Comparison of ENCODE assay signal across 8 cellular contexts in genomic region chr17:5418858-5419355, GRCh38. TPM values are rescaled to one million over a fixed set of nuclear protein-coding genes. Genes with fewer than 3 reads are reported as not detected.
DNase-seq lines count a peak whose midpoint lies in the region; ATAC-seq and TF ChIP-seq lines count a peak whose summit lies in the region.

No MANE protein-coding gene starts in this region.

- H3K9me3 ChIP-seq in OCI-LY7 (ENCODE audit: low read length): no peaks in the 10 kb centered on the region
- H3K9me3 ChIP-seq in left ventricle myocardium inferior (replicated peaks): no peaks in the 10 kb centered on the region
- no peaks in the 10 kb centered on the region for H3K9me3 ChIP-seq in skeletal muscle satellite cell (replicated peaks; ENCODE audit: low read length)

- H3K4me3 ChIP-seq in OCI-LY7 (ENCODE audit: low read depth, low read length, poor library complexity, severe bottlenecking) (peak overlapping the region; percentile 88), left ventricle myocardium inferior (peak overlapping the region; percentile 96), skeletal muscle satellite cell (ENCODE audit: low read length) (peak overlapping the region; percentile 89)

- peak; percentile 26 for ATAC-seq in HG03025 (IDR thresholded peaks at IDR 0.05; ENCODE audit: low FRiP score, unreplicated experiment)

- peak; percentile 34 for DNase-seq in NCI-H1092 treated with DMSO at 0.1 percent for 48 hours (lab: John Stamatoyannopoulos, UW)
- DNase-seq in NCI-H1092 (lab: John Stamatoyannopoulos, UW): no peak
- peak; percentile 96 for DNase-seq in OCI-LY7 (ENCODE audit: low spot score)
- DNase-seq in activated naive CD4-positive, alpha-beta T cell treated with anti-CD3 and anti-CD28 coated beads, Interleukin-2, amount 50 U/mL, for 16 hours: peak; percentile 69
- DNase-seq in left ventricle myocardium inferior: no peak
- DNase-seq in occipital lobe (lab: John Stamatoyannopoulos, UW): no peak

- peaks cover 31% of the 10 kb centered on the region for H3K4me1 ChIP-seq in OCI-LY7 (ENCODE audit: insufficient read depth, low read length, poor library complexity, severe bottlenecking)
- H3K4me1 ChIP-seq in left ventricle myocardium inferior: peaks cover 67% of the 10 kb centered on the region
- H3K4me1 ChIP-seq in skeletal muscle satellite cell (ENCODE audit: control insufficient read depth, insufficient read depth, low read length): peaks cover 29% of the 10 kb centered on the region

- POLR2A ChIA-PET in OCI-LY7 (lab: Charles Lee): interaction anchor here (0.7 to 1.0 kb wide), 5 partner anchors 10 to 135 kb away, joined by 3 to 4 read pairs (median 4); partner anchors contain the start of gene C1QBP

- H3K27me3 ChIP-seq in left ventricle myocardium inferior (ENCODE audit: low read depth): no peaks in the 10 kb centered on the region
- H3K27me3 ChIP-seq in skeletal muscle satellite cell (ENCODE audit: control insufficient read depth, insufficient read depth, low read length): no peaks in the 10 kb centered on the region

- H3K9me2 ChIP-seq in OCI-LY7 (ENCODE audit: insufficient read depth, low read length): no peaks in the 10 kb centered on the region

- peaks cover 14% of the 10 kb centered on the region for H4K20me1 ChIP-seq in OCI-LY7 (ENCODE audit: insufficient read depth, low read length)

- H2AFZ ChIP-seq in OCI-LY7 (ENCODE audit: low read length): peak overlapping the region; percentile 46; the same call in 1 of the 2 replicates

- H3K4me2 ChIP-seq in OCI-LY7 (ENCODE audit: low read length) (peak overlapping the region; percentile 83), skeletal muscle satellite cell (ENCODE audit: low read length) (peak overlapping the region; percentile 79)

- H3K79me2 ChIP-seq in OCI-LY7 (ENCODE audit: insufficient read depth, low read depth, low read length): peaks cover 79% of the 10 kb centered on the region

- intact Hi-C loops in OCI-LY7 (cut with micrococcal nuclease; ENCODE audit: unreplicated experiment): loop anchor here (1.0 to 5.0 kb wide), 6 partner anchors 20 to 228 kb away; partner anchors contain the start of genes C1QBP, DERL2, DHX33 and MIS12
- intact Hi-C loops in left ventricle myocardium inferior (cut with micrococcal nuclease): no loop called here

- H3K36me3 ChIP-seq in OCI-LY7 (ENCODE audit: insufficient read depth, low read length) (peaks cover 71% of the 10 kb centered on the region), left ventricle myocardium inferior (peaks cover 64% of the 10 kb centered on the region), skeletal muscle satellite cell (ENCODE audit: insufficient read depth, low read length) (peaks cover 13% of the 10 kb centered on the region)

- TSS peak; percentile 85 for BruUV-seq in OCI-LY7 (replicated peaks; lab: Mats Ljungman, UMichigan)

- peak overlapping the region; percentile 96 for H3K27ac ChIP-seq in OCI-LY7 (ENCODE audit: low read depth, low read length, poor library complexity, severe bottlenecking)
- peak overlapping the region; percentile 90 for H3K27ac ChIP-seq in left ventricle myocardium inferior (replicated peaks)

- TF ChIP-seq CTCF in OCI-LY7 (conservative IDR thresholded peaks at IDR 0.05; ENCODE audit: low read length) (no peak), left ventricle myocardium inferior (IDR thresholded peaks at IDR 0.05; ENCODE audit: borderline replicate concordance) (no peak)

- CTCF ChIA-PET in OCI-LY7 (lab: Charles Lee; ENCODE audit: unreplicated experiment): interaction anchor here (0.7 to 1.0 kb wide), 2 partner anchors 20 to 44 kb away, joined by 4 read pairs; partner anchors contain the start of gene C1QBP

- peak overlapping the region; percentile 89 for H3K9ac ChIP-seq in skeletal muscle satellite cell (ENCODE audit: low read depth, low read length)

RNA-seq across cellular contexts. Expression of gene NUP88, which starts 0.6 kb away (rescaled TPM):
- total RNA-seq in OCI-LY7 (2014; rRNA removed; shearing (Covaris generic)): 214 and 238 TPM in 2 replicates
- total RNA-seq in OCI-LY7 (2022): 262 and 267 TPM in 2 replicates
- 37.3 TPM for total RNA-seq in left ventricle myocardium inferior
- 74.0 and 109 TPM in 2 replicates for total RNA-seq in skeletal muscle satellite cell (2012; rRNA removed)
- 73.5 TPM for total RNA-seq in occipital lobe

RNA-seq across cellular contexts. Expression of gene RPAIN, which starts 1.1 kb away (rescaled TPM):
- total RNA-seq in OCI-LY7 (2014; rRNA removed; shearing (Covaris generic)): 86.3 and 99.6 TPM in 2 replicates
- 88.9 and 108 TPM in 2 replicates for total RNA-seq in OCI-LY7 (2022)
- 28.4 TPM for total RNA-seq in left ventricle myocardium inferior
- total RNA-seq in skeletal muscle satellite cell (2012; rRNA removed): 20.0 and 21.4 TPM in 2 replicates
- total RNA-seq in occipital lobe: 84.5 TPM

RNA-seq across cellular contexts. Expression of gene C1QBP, which starts 20.0 kb away (rescaled TPM):
- 257 and 260 TPM in 2 replicates for total RNA-seq in OCI-LY7 (2014; rRNA removed; shearing (Covaris generic))
- 264 and 322 TPM in 2 replicates for total RNA-seq in OCI-LY7 (2022)
- total RNA-seq in left ventricle myocardium inferior: 124 TPM
- total RNA-seq in skeletal muscle satellite cell (2012; rRNA removed): 379 and 387 TPM in 2 replicates
- 123 TPM for total RNA-seq in occipital lobe

RNA-seq across cellular contexts. Expression of gene DHX33, which starts 49.9 kb away (rescaled TPM):
- 19.1 and 24.0 TPM in 2 replicates for total RNA-seq in OCI-LY7 (2014; rRNA removed; shearing (Covaris generic))
- total RNA-seq in OCI-LY7 (2022) (35.2 and 38.4 TPM in 2 replicates), left ventricle myocardium inferior (4.5 TPM), occipital lobe (14.5 TPM)
- total RNA-seq in skeletal muscle satellite cell (2012; rRNA removed): 17.0 TPM in 2 replicates

Comparison
In these comparisons a context has a peak if more than half of its experiments do, and no peak if none do; other contexts are left out.
1. DNase-seq: peak in NCI-H1092 treated with DMSO at 0.1 percent for 48 hours (single experiment), OCI-LY7 (single experiment) and activated naive CD4-positive, alpha-beta T cell treated with anti-CD3 and anti-CD28 coated beads, Interleukin-2, amount 50 U/mL, for 16 hours (single experiment); none in NCI-H1092 (single experiment), left ventricle myocardium inferior (single experiment) and occipital lobe (single experiment).
2. Peak in every context shown above with its lines, with median percentiles within 50 percentile points of each other: H3K4me3 ChIP-seq.